17 cellular contexts compared by ENCODE assay signal in genomic region chr10:95414016-95414830, GRCh38.
A peak's percentile ranks its signal among the peaks of the same experiment; 100 is the strongest.
DNase-seq lines count a peak whose midpoint lies in the region; ATAC-seq and TF ChIP-seq lines count a peak whose summit lies in the region.
"Had no signal": no experiment of that assay in that cellular context is flagged by ENCODE, and none has a peak within 500 bp of the region (broad histone marks: within the 10 kb centered on the region; RNA-seq: fewer than 3 reads in every experiment).

No MANE protein-coding gene starts in this region.

- H3K4me3 ChIP-seq in prostate gland (no peak overlapping the region), uterus (peak overlapping the region in 1 of 2 donors; percentile 3)

- intact Hi-C loops in left cardiac atrium (cut with DNase I), result no loop called here
- intact Hi-C loops in prostate gland (cut with DNase I), result no loop called here
- intact Hi-C loops in uterus (cut with DNase I; ENCODE audit: low total_unique reads), result no loop called here

- H3K9me3 ChIP-seq in prostate gland, result no peaks in the 10 kb centered on the region
- H3K9me3 ChIP-seq in uterus, result no peaks in the 10 kb centered on the region

- H3K36me3 ChIP-seq in prostate gland, result no peaks in the 10 kb centered on the region
- no peaks in the 10 kb centered on the region for H3K36me3 ChIP-seq in uterus

- no peaks in the 10 kb centered on the region for H3K27me3 ChIP-seq in prostate gland (replicated peaks; ENCODE audit: insufficient read depth)
- H3K27me3 ChIP-seq in uterus, result no peaks in the 10 kb centered on the region

- DNase-seq in cerebellar cortex (ENCODE audit: low spot score), result peak; percentile 49
- DNase-seq in left cardiac atrium, result no peak
- no peak for DNase-seq in prostate gland (ENCODE audit: low spot score)
- DNase-seq in uterus, result no peak
- no peak for DNase-seq in amniotic stem cell (lab: John Stamatoyannopoulos, UW)
- DNase-seq in cortex of kidney (lab: John Stamatoyannopoulos, UW), result no peak
- DNase-seq: activated CD4-positive, alpha-beta T cell treated with anti-CD3 and anti-CD28 coated beads for 1 hour; activated CD8-positive, alpha-beta memory T cell treated with anti-CD3 and anti-CD28 coated beads, Interleukin-2, amount 50 U/mL, for 4 hours; DMS53; effector CD8-positive, alpha-beta T cell; NCI-H1417 treated with DMSO at 0.1 percent for 48 hours; NCI-H226; SIG-M5; stimulated activated CD4-positive, alpha-beta T cell treated with anti-CD3 and anti-CD28 coated beads, Interleukin-4, amount 100 ng/mL, for 24 hours; T-helper 17 cell had no signal

- WGBS in prostate gland, result 84% methylated on average over 27 of the region's 27 CpGs

- TF ChIP-seq POLR2A in prostate gland (IDR thresholded peaks at IDR 0.05) (no peak), uterus (IDR thresholded peaks at IDR 0.05) (no peak)

- TF ChIP-seq CTCF in prostate gland (IDR thresholded peaks at IDR 0.05) (no peak), uterus (IDR thresholded peaks at IDR 0.05) (no peak)

- H3K27ac ChIP-seq in prostate gland (peak overlapping the region; percentile 25 to 39), uterus (peak overlapping the region; percentile 83 to 93)

- H3K4me1 ChIP-seq in prostate gland (replicated peaks), result no peaks in the 10 kb centered on the region
- H3K4me1 ChIP-seq in uterus, result peaks cover 8 to 14% of the 10 kb centered on the region in 2 donors

- ATAC-seq in left cardiac atrium (peak; percentile 39 to 53), HG02885 (IDR thresholded peaks at IDR 0.05; ENCODE audit: poor library complexity, unreplicated experiment) (no peak)
- ATAC-seq: natural killer cell treated with Interleukin-12 subunit alpha and Interleukin-12 subunit beta and Interleukin-15 and Interleukin-18, amount 100 ng/mL, for 72 hours; T-helper 17 cell had no signal
